ENCODE assay signal across 8 cellular contexts in genomic region chr5:103562453-103563157, GRCh38. TPM values are rescaled to one million over a fixed set of nuclear protein-coding genes. Genes with fewer than 3 reads are reported as not detected.
DNase-seq lines count a peak whose midpoint lies in the region; ATAC-seq, FAIRE-seq and TF ChIP-seq lines count a peak whose summit lies in the region.

Gene NUDT12, minus strand, starts transcription at chr5:103562789. Its CDS starts 2,541 bp downstream, at chr5:103560248.

- TF ChIP-seq CTCF in GM10248 (IDR thresholded peaks at IDR 0.05; ENCODE audit: control extremely low read depth, extremely low read depth, low read depth, missing control alignments) = no peak
- no peak for TF ChIP-seq CTCF in HEK293 (tag by site-specific recombination; IDR thresholded peaks at IDR 0.05)
- no peak for TF ChIP-seq CTCF in GM12878 (IDR thresholded peaks at IDR 0.05 in 2 of 3, conservative IDR thresholded peaks at IDR 0.05 in 1 of 3; ENCODE audit: control insufficient read depth in 2 of 3, extremely low read depth in 1 of 3, insufficient read depth in 1 of 3, low read depth in 3 of 3, low read length in 3 of 3)

- H3K27me3 ChIP-seq in GM12878 (replicated peaks in 1 of 2; ENCODE audit: control insufficient read depth in 2 of 2, insufficient read depth in 2 of 2, low read length in 1 of 2) (no peaks in the 10 kb centered on the region), rectal smooth muscle tissue (ENCODE audit: control insufficient read depth, insufficient read depth, low read length) (no peaks in the 10 kb centered on the region)

- SMC1A ChIA-PET in GM12878 (lab: Charles Lee; ENCODE audit: uncharacterized antibody, unreplicated experiment) = interaction anchor here (0.6 to 1.1 kb wide), 2 partner anchors 302 to 715 kb away, joined by 3 read pairs; no protein-coding TSS in a partner anchor

- RAD21 ChIA-PET in GM12878 (lab: Charles Lee; ENCODE audit: unreplicated experiment) = no interaction called here

- H3K4me2 ChIP-seq in GM12878 (ENCODE audit: control insufficient read depth, insufficient read depth) = peak within 1 kb of the TSS; percentile 79

- in situ Hi-C loops in GM12878 (cut with MboI) = no loop called here

- TF ChIP-seq EP300 in GM12878 (IDR thresholded peaks at IDR 0.05; ENCODE audit: borderline replicate concordance in 1 of 2, control insufficient read depth in 1 of 2, low read depth in 2 of 2, low read length in 2 of 2) = no peak

- TF ChIP-seq POLR2A in GM12878 (IDR thresholded peaks at IDR 0.05; ENCODE audit: low read depth, low read length) = peak; percentile 78

- H2AFZ ChIP-seq in GM12878 (ENCODE audit: control insufficient read depth, low read depth, low read length) = peak within 1 kb of the TSS; percentile 87

- CTCF ChIA-PET in GM10248 (lab: Yijun Ruan, JAX) (interaction anchor here (1.2 to 2.5 kb wide), 2 partner anchors 14 to 348 kb away, joined by 3 to 7 read pairs; no protein-coding TSS in a partner anchor), HEK293 (lab: Yijun Ruan, JAX) (interaction anchor here (0.5 to 0.9 kb wide), 3 partner anchors 15 to 475 kb away, joined by 3 to 4 read pairs (median 3); no protein-coding TSS in a partner anchor), GM12878 (lab: Yijun Ruan, JAX) (interaction anchor here (1.3 kb wide), 1 partner anchor 20 kb away, joined by 3 read pairs; no protein-coding TSS in a partner anchor)

- H3K4me3 ChIP-seq in HEK293 (ENCODE audit: low read depth, low read length) (peak within 1 kb of the TSS; percentile 82), GM12878 (peak within 1 kb of the TSS; percentile 68), rectal smooth muscle tissue (ENCODE audit: low read length) (peak within 1 kb of the TSS; percentile 85)

- 3% methylated on average over 32 of the region's 37 CpGs for WGBS in GM12878 (ENCODE audit: insufficient coverage, insufficient replicate concordance, low lambda C conversion rate, missing lambda C conversion rate)

- no peaks in the 10 kb centered on the region for H3K4me1 ChIP-seq in HEK293 (ENCODE audit: control insufficient read depth, insufficient read depth, low read length)
- no peaks in the 10 kb centered on the region for H3K4me1 ChIP-seq in GM12878 (ENCODE audit: control insufficient read depth, insufficient read depth, low read length)
- H3K4me1 ChIP-seq in rectal smooth muscle tissue (ENCODE audit: control insufficient read depth, insufficient read depth, low read length) = peaks cover 4% of the 10 kb centered on the region

- BruUV-seq in GM12878 (replicated peaks; lab: Mats Ljungman, UMichigan) = no TSS peak

- H3K27ac ChIP-seq in HEK293 (ENCODE audit: extremely low read depth, low read depth, low read length) = peak within 1 kb of the TSS; percentile 74
- peak within 1 kb of the TSS; percentile 35 for H3K27ac ChIP-seq in GM12878 (ENCODE audit: control insufficient read depth, insufficient read depth)
- peak within 1 kb of the TSS; percentile 94 for H3K27ac ChIP-seq in rectal smooth muscle tissue (ENCODE audit: low read depth, low read length)

- DNase-seq in GM10248 (ENCODE audit: extremely low spot score) (peak; percentile 72), NCI-H1092 (lab: John Stamatoyannopoulos, UW) (peak; percentile 57), T-helper 1 cell (peak in 3 of 5 donors; percentile 11 to 23 (median 12)), GM12878 (ENCODE audit: low read depth, low spot score) (peak; percentile 42), hippocampal formation (lab: John Stamatoyannopoulos, UW) (peak; percentile 76), cortex of kidney (lab: John Stamatoyannopoulos, UW) (no peak)

- H3K9ac ChIP-seq in GM12878 (ENCODE audit: control insufficient read depth, insufficient read depth, low read length) (peak within 1 kb of the TSS; percentile 51), rectal smooth muscle tissue (ENCODE audit: low read length) (peak within 1 kb of the TSS; percentile 94)

- no peaks in the 10 kb centered on the region for H3K79me2 ChIP-seq in GM12878 (ENCODE audit: control insufficient read depth, insufficient read depth, low read length)

- no peak for TF ChIP-seq RAD21 in GM12878 (IDR thresholded peaks at IDR 0.05; ENCODE audit: insufficient read depth, low read depth, low read length)

- H3K36me3 ChIP-seq in HEK293 (ENCODE audit: control insufficient read depth in 2 of 2, insufficient read depth in 1 of 2, low read length in 2 of 2) = peaks cover 5 to 14% of the 10 kb centered on the region in 2 experiments; a peak in 2 of 3 replicates
- no peaks in the 10 kb centered on the region for H3K36me3 ChIP-seq in GM12878 (ENCODE audit: control insufficient read depth in 2 of 2, insufficient read depth in 2 of 2, low read length in 1 of 2)
- no peaks in the 10 kb centered on the region for H3K36me3 ChIP-seq in rectal smooth muscle tissue (ENCODE audit: control insufficient read depth, insufficient read depth, low read length)

- H4K20me1 ChIP-seq in GM12878 (ENCODE audit: control insufficient read depth, insufficient read depth) = no peaks in the 10 kb centered on the region

- intact Hi-C loops in GM12878 (cut with micrococcal nuclease; ENCODE audit: unreplicated experiment) = no loop called here

- POLR2A ChIA-PET in GM10248 (lab: Yijun Ruan, JAX) = interaction anchor here (0.7 kb wide), 1 partner anchor 157 kb away, joined by 5 read pairs; no protein-coding TSS in a partner anchor
- POLR2A ChIA-PET in HEK293 (lab: Yijun Ruan, JAX) = interaction anchor here (0.6 kb wide), 1 partner anchor 19 kb away, joined by 3 read pairs; no protein-coding TSS in a partner anchor
- POLR2A ChIA-PET in GM12878 (lab: Charles Lee) = no interaction called here

- peak; percentile 95 for ATAC-seq in GM12878

- FAIRE-seq in GM12878 (lab: Jason Lieb, UNC) = no peak

- H3K9me3 ChIP-seq in HEK293 (ENCODE audit: control insufficient read depth, insufficient read depth, low read depth, low read length) = no peaks in the 10 kb centered on the region
- H3K9me3 ChIP-seq in GM12878 (replicated peaks; ENCODE audit: control insufficient read depth, insufficient read depth, low read length) = no peaks in the 10 kb centered on the region

TF ChIP-seq in HEK293, 187 proteins besides CTCF, POLR2A, EP300 and RAD21 (continues in another document):
- TF ChIP-seq ZNF561 (tag by site-specific recombination; IDR thresholded peaks at IDR 0.05; ENCODE audit: borderline replicate concordance) (peak; percentile 58; the same call in 1 of the 2 replicates), ZNF513 (tag by site-specific recombination; IDR thresholded peaks at IDR 0.05) (no peak)

TF ChIP-seq in GM12878, 131 proteins besides CTCF, POLR2A, EP300 and RAD21 (continues in another document):
- TF ChIP-seq SIX5 (IDR thresholded peaks at IDR 0.05; ENCODE audit: low read depth, low read length, severe bottlenecking) (no peak), TCF12 (IDR thresholded peaks at IDR 0.05; ENCODE audit: low read depth, low read length) (no peak), NRF1 (conservative IDR thresholded peaks at IDR 0.05; ENCODE audit: low read depth, low read length) (0 out of 2 replicates have a peak, but pooled peaks have one; percentile 4), DPF2 (IDR thresholded peaks at IDR 0.05) (peak; percentile 36; the same call in 1 of the 2 replicates), IKZF2 (IDR thresholded peaks at IDR 0.05) (peak; percentile 66 to 69), GABPA (IDR thresholded peaks at IDR 0.05; ENCODE audit: low read depth) (peak; percentile 64), IKZF1 (conservative IDR thresholded peaks at IDR 0.05) (peak; percentile 76), E2F4 (IDR thresholded peaks at IDR 0.05; ENCODE audit: low read depth, low read length) (0 out of 2 replicates have a peak, but pooled peaks have one; percentile 45), CREB1 (IDR thresholded peaks at IDR 0.05; ENCODE audit: low read depth) (0 out of 2 replicates have a peak, but pooled peaks have one; percentile 22), GATAD2B (conservative IDR thresholded peaks at IDR 0.05; ENCODE audit: low read depth) (peak; percentile 53; the same call in 1 of the 2 replicates), YY1 (IDR thresholded peaks at IDR 0.05; ENCODE audit: low read depth, low read length) (no peak), TAF1 (IDR thresholded peaks at IDR 0.05; ENCODE audit: borderline replicate concordance, low read depth, low read length) (peak; percentile 62; the same call in 1 of the 2 replicates), TARDBP (IDR thresholded peaks at IDR 0.05; ENCODE audit: borderline replicate concordance) (no peak), NFXL1 (IDR thresholded peaks at IDR 0.05; ENCODE audit: borderline replicate concordance) (no peak), RUNX3 (IDR thresholded peaks at IDR 0.05; ENCODE audit: low read length) (peak; percentile 39), BHLHE40 (IDR thresholded peaks at IDR 0.05; ENCODE audit: borderline replicate concordance in 1 of 2, low read depth in 2 of 2, low read length in 1 of 2) (peak; percentile 15 to 16; a peak in 1 of 4 replicates), EED (IDR thresholded peaks at IDR 0.05; ENCODE audit: low read depth) (peak; percentile 35; the same call in 1 of the 2 replicates)

RNA-seq across cellular contexts. Expression of gene NUDT12, which starts in this region (rescaled TPM):
- total RNA-seq in GM12878 (2013; cell fraction: nucleolus; rRNA removed) = 25.6 and 26.9 TPM in 2 replicates
- 3.8 and 5.4 TPM in 2 replicates for total RNA-seq in GM12878 (2014; rRNA removed)
- 5.8 and 5.9 TPM in 2 replicates for total RNA-seq in GM12878 (2014; rRNA removed; fragmentation: Illumina TruSeq; extraction: Trizol)
- 3.9 and 5.2 TPM in 2 replicates for total RNA-seq in GM12878 (2021)
- polyA plus RNA-seq in GM12878 (2011; ENCODE audit: low read depth) = 1.2 TPM
- polyA plus RNA-seq in GM12878 (2011; rRNA removed) = 9.0 and 16.3 TPM in 2 replicates
- polyA plus RNA-seq in GM12878 (2011; cell fraction: cytosol; rRNA removed) = 2.2 and 2.4 TPM in 2 replicates
- polyA plus RNA-seq in GM12878 (2011; cell fraction: nucleus; rRNA removed) = 9.4 and 13.1 TPM in 2 replicates
- 2.0 and 3.2 TPM in 2 replicates for polyA plus RNA-seq in GM12878 (2012)
- polyA plus RNA-seq in GM12878 (2014; fragmentation: Illumina TruSeq; extraction: Trizol) = 5.9 and 7.8 TPM in 2 replicates
- polyA plus RNA-seq in GM12878 (2014; fragmentation: Nextera tagmentation; extraction: Ambion mirVana) = 1 to 10 TPM; 4.5 to 5.0 TPM
- 2.6 and 2.9 TPM in 2 replicates for polyA plus RNA-seq in GM12878 (2014; rRNA removed)
- 1 to 10 TPM; 5.1 to 5.2 TPM for polyA plus RNA-seq in GM12878 (2016; fragmentation: Nextera tagmentation; extraction: Ambion mirVana)
- polyA minus RNA-seq in GM12878 (2011; rRNA and poly(A)+ RNA removed) = 2.1 and 3.1 TPM in 2 replicates
- 1.3 and 1.7 TPM in 2 replicates for polyA minus RNA-seq in GM12878 (2011; cell fraction: cytosol; rRNA and poly(A)+ RNA removed)
- 2.3 and 3.6 TPM in 2 replicates for polyA minus RNA-seq in GM12878 (2011; cell fraction: nucleus; rRNA and poly(A)+ RNA removed)

Comparison
In these comparisons a context has a peak if more than half of its experiments do, and no peak if none do; other contexts are left out.
1. H3K27ac ChIP-seq: peak in every context shown above with its lines; median percentile 94 in rectal smooth muscle tissue; 74 in HEK293; 35 in GM12878.